19 cellular contexts compared by ENCODE assay signal in the genomic region with DNA sequence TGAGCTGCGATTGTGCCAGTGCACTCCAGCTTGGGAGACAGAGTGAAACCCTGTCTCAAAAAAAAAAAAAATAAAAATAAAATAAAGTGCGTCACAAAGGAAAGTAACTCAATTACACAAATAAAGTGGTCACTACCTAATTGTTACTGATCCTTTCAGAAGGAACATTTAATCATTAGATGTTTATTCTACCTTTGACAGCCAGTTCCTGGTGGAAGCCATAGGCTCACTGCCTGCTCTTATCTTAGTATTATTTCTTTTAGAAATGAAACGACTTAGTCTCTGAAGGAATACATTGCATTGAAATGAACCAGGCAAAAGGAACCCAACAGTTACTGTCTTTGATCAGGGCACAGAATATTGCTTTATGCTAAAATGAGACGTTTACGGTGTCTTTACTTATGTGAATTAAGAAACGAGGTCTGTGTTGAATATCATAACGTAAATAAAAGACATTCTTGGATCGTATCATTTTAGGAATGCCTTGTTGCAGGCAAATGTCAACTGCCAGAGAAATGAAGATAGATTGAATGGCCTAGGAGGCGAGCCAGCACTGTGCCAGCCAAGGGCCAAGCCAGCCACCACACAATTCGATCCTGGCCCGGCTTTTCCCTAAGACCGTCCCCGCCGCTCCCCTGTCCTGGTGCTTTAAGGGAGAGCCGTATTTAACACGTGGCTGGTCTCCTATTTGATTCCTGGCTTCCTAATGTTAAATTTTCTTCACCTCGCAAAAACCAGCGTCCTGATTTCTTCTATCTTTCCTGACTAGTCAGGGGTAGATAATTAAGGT.
DNase-seq lines count a peak whose midpoint lies in the region; ATAC-seq and TF ChIP-seq lines count a peak whose summit lies in the region.
"Had no signal": no experiment of that assay in that cellular context is flagged by ENCODE, and none has a peak within 500 bp of the region (broad histone marks: within the 10 kb centered on the region; RNA-seq: fewer than 3 reads in every experiment).

No MANE protein-coding gene starts in this region.

- DNase-seq in Ammon's horn (ENCODE audit: low spot score): peak; percentile 21
- peak; percentile 7 to 29 (median 20) for DNase-seq in body of pancreas
- no peak for DNase-seq in right cardiac atrium
- no peak for DNase-seq in sigmoid colon
- DNase-seq in NCI-H1417 treated with DMSO at 0.1 percent for 48 hours (lab: John Stamatoyannopoulos, UW): no peak
- no peak for DNase-seq in stimulated activated CD4-positive, alpha-beta T cell treated with anti-CD3 and anti-CD28 coated beads, Interleukin-2, amount 100 ng/mL, for 48 hours
- no peak for DNase-seq in posterior vena cava (ENCODE audit: low spot score)
- DNase-seq: COR-L47, DMS153, H9, NCI-H1048, NCI-H226, NCI-H526 treated with DMSO at 0.1 percent for 48 hours, OCI-M1, RPMI8226 had no signal

- TF ChIP-seq CTCF in body of pancreas (IDR thresholded peaks at IDR 0.05) (no peak), sigmoid colon (IDR thresholded peaks at IDR 0.05) (no peak)

- no peak overlapping the region for H3K4me3 ChIP-seq in body of pancreas
- no peak overlapping the region for H3K4me3 ChIP-seq in right cardiac atrium (ENCODE audit: low read length)
- peak overlapping the region in 2 of 4 donors; percentile 20 to 24 for H3K4me3 ChIP-seq in sigmoid colon
- H3K4me3 ChIP-seq: SJSA1 had no signal

- TF ChIP-seq POLR2A in body of pancreas (IDR thresholded peaks at IDR 0.05) (no peak), sigmoid colon (IDR thresholded peaks at IDR 0.05) (no peak)

- H3K27ac ChIP-seq in body of pancreas (peak overlapping the region in 3 of 4 donors; percentile 42 to 48 (median 43)), right cardiac atrium (ENCODE audit: low read length) (no peak overlapping the region), sigmoid colon (peak overlapping the region in 3 of 4 donors; percentile 51 to 62 (median 51))
- H3K27ac ChIP-seq: C4-2B, HL-60, SJSA1 had no signal

- H3K4me1 ChIP-seq in body of pancreas (no peaks in the 10 kb centered on the region), right cardiac atrium (ENCODE audit: control insufficient read depth, insufficient read depth, low read length) (no peaks in the 10 kb centered on the region), sigmoid colon (peaks cover 0 to 21% (median 12%) of the 10 kb centered on the region in 4 donors)

- WGBS in body of pancreas, 2 donors: 56 to 60% methylated on average over 18 of the region's 18 CpGs
- WGBS in right cardiac atrium: 75% methylated on average over 18 of the region's 18 CpGs
- 83 to 90% methylated on average over 18 of the region's 18 CpGs for WGBS in sigmoid colon, 2 donors

- ATAC-seq in body of pancreas (peak; percentile 63), right cardiac atrium (peak; percentile 64 to 68), HG03378 (IDR thresholded peaks at IDR 0.05; ENCODE audit: unreplicated experiment) (no peak)

- H3K9me3 ChIP-seq in body of pancreas: no peaks in the 10 kb centered on the region
- no peaks in the 10 kb centered on the region for H3K9me3 ChIP-seq in right cardiac atrium (ENCODE audit: control insufficient read depth, low read length)
- no peaks in the 10 kb centered on the region for H3K9me3 ChIP-seq in sigmoid colon
- H3K9me3 ChIP-seq: SJSA1 had no signal

- no peaks in the 10 kb centered on the region for H3K36me3 ChIP-seq in body of pancreas (replicated peaks in 1 of 2; ENCODE audit: insufficient read depth in 1 of 2, low read depth in 2 of 2)
- H3K36me3 ChIP-seq in sigmoid colon: no peaks in the 10 kb centered on the region
- H3K36me3 ChIP-seq: SJSA1 had no signal

- H3K27me3 ChIP-seq in body of pancreas (no peaks in the 10 kb centered on the region), right cardiac atrium (ENCODE audit: control insufficient read depth, insufficient read depth) (no peaks in the 10 kb centered on the region), sigmoid colon (no peaks in the 10 kb centered on the region)
- H3K27me3 ChIP-seq: SJSA1 had no signal

- intact Hi-C loops in body of pancreas (cut with DNase I) (no loop called here), right cardiac atrium (cut with DNase I) (no loop called here), sigmoid colon (cut with DNase I) (no loop called here), posterior vena cava (cut with DNase I) (no loop called here)

- no peak for TF ChIP-seq EP300 in sigmoid colon (IDR thresholded peaks at IDR 0.05)

Comparison
In these comparisons a context has a peak if more than half of its experiments do, and no peak if none do; other contexts are left out.
1. DNase-seq: peak in Ammon's horn (single experiment) and body of pancreas (4 of 4); none in right cardiac atrium (0 of 3), sigmoid colon (single experiment), NCI-H1417 treated with DMSO at 0.1 percent for 48 hours (single experiment), stimulated activated CD4-positive, alpha-beta T cell treated with anti-CD3 and anti-CD28 coated beads, Interleukin-2, amount 100 ng/mL, for 48 hours (0 of 2) and posterior vena cava (single experiment).